Comparison of ENCODE assay signal across 2 cellular contexts in genomic region chr2:75666821-75667344, GRCh38.
TF ChIP-seq lines count a peak whose summit lies in the region.

No MANE protein-coding gene starts in this region.

TF ChIP-seq in SK-N-SH treated with all-trans-retinoic acid at 6 μM for 48 hours, 23 proteins besides CTCF, POLR2A, EP300 and RAD21 (continued from another document):
- TF ChIP-seq, protein P1, sequence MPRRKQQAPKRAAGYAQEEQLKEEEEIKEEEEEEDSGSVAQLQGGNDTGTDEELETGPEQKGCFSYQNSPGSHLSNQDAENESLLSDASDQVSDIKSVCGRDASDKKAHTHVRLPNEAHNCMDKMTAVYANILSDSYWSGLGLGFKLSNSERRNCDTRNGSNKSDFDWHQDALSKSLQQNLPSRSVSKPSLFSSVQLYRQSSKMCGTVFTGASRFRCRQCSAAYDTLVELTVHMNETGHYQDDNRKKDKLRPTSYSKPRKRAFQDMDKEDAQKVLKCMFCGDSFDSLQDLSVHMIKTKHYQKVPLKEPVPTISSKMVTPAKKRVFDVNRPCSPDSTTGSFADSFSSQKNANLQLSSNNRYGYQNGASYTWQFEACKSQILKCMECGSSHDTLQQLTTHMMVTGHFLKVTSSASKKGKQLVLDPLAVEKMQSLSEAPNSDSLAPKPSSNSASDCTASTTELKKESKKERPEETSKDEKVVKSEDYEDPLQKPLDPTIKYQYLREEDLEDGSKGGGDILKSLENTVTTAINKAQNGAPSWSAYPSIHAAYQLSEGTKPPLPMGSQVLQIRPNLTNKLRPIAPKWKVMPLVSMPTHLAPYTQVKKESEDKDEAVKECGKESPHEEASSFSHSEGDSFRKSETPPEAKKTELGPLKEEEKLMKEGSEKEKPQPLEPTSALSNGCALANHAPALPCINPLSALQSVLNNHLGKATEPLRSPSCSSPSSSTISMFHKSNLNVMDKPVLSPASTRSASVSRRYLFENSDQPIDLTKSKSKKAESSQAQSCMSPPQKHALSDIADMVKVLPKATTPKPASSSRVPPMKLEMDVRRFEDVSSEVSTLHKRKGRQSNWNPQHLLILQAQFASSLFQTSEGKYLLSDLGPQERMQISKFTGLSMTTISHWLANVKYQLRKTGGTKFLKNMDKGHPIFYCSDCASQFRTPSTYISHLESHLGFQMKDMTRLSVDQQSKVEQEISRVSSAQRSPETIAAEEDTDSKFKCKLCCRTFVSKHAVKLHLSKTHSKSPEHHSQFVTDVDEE (CRISPR knock-in tag; IDR thresholded peaks at IDR 0.05): no peak
- no peak for TF ChIP-seq ARNTL (CRISPR knock-in tag; IDR thresholded peaks at IDR 0.05; ENCODE audit: borderline replicate concordance, low read depth)

TF ChIP-seq in SK-N-SH, 30 proteins besides CTCF, POLR2A, EP300 and RAD21 (continued from another document):
- TF ChIP-seq POLR2AphosphoS5 (IDR thresholded peaks at IDR 0.05; ENCODE audit: low read depth, low read length): no peak
- TF ChIP-seq FOXJ3 (CRISPR knock-in tag; IDR thresholded peaks at IDR 0.05): no peak
- TF ChIP-seq SIN3A (IDR thresholded peaks at IDR 0.05; ENCODE audit: borderline replicate concordance, low read depth, low read length): no peak
- no peak for TF ChIP-seq MAX (IDR thresholded peaks at IDR 0.05; ENCODE audit: low read depth)
- TF ChIP-seq CHD2 (IDR thresholded peaks at IDR 0.05; ENCODE audit: low read length, partially characterized antibody): no peak
TF ChIP-seq in SK-N-SH: peak in this region for 0.
